In the genomic region with DNA sequence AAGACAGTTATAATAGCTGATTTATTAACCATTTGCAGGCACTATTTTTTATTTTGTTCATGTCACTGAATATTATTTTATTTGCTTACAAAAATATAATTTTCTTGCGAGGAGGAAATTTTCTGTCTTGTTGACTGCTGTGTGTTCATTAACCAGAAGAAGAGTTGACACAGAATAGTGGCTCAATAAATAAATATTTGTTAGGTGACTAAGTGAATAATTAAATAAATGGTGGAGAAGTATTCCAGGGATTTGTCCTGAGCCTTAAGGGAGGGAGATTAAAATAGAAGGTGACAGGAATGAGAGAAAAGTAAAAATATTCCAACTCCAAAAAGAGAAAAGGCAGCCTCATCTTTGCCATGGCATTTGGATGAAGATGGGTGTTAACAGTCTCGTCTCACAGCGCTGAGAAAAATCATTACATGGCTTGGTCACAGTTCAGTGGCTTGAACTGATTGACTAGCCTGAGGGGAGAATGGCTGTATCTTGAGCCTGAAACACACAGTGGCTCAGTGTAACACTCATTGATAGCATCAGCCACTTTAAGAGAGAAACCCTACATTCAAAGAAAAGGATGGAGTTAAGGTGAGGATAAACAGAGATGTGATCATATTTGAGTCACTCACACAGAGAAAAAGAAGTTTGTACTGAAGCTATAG, we compare ENCODE assay signal across 14 cellular contexts.
"Had no signal": no experiment of that assay in that cellular context is flagged by ENCODE, and none has a peak within 500 bp of the region (broad histone marks: within the 10 kb centered on the region; RNA-seq: fewer than 3 reads in every experiment).

No MANE protein-coding gene starts in this region.

- H3K9me3 ChIP-seq: breast epithelium, esophagus squamous epithelium, heart left ventricle had no signal

- H3K4me3 ChIP-seq: breast epithelium, dorsolateral prefrontal cortex, esophagus squamous epithelium, heart left ventricle had no signal

- H3K27me3 ChIP-seq: breast epithelium, dorsolateral prefrontal cortex, esophagus squamous epithelium, foreskin keratinocyte, heart left ventricle had no signal

- DNase-seq: activated CD4-positive, alpha-beta T cell treated with anti-CD3 and anti-CD28 coated beads for 4 hours; activated CD8-positive, alpha-beta memory T cell treated with anti-CD3 and anti-CD28 coated beads, Interleukin-2, amount 50 U/mL, for 48 hours; activated CD8-positive, alpha-beta T cell treated with anti-CD3 and anti-CD28 coated beads, Interleukin-2, amount 10 ng/mL, durations not matched to agents 7 days and 5 days; aorta; dorsolateral prefrontal cortex; esophagus squamous epithelium; foreskin keratinocyte; naive thymus-derived CD4-positive, alpha-beta T cell; stimulated activated CD4-positive, alpha-beta T cell treated with anti-CD3 and anti-CD28 coated beads, Interleukin-2, amount 100 ng/mL, for 24 hours; stimulated activated naive CD4-positive, alpha-beta T cell; substantia nigra had no signal

- H3K36me3 ChIP-seq: breast epithelium, esophagus squamous epithelium, heart left ventricle had no signal

- ATAC-seq: activated CD8-positive, alpha-beta T cell treated with anti-CD3 and anti-CD28 coated beads, Interleukin-2, amount 10 ng/mL, durations not matched to agents 7 days and 5 days; heart left ventricle; naive thymus-derived CD4-positive, alpha-beta T cell; sciatic nerve had no signal

- H3K27ac ChIP-seq: breast epithelium, dorsolateral prefrontal cortex, esophagus squamous epithelium, foreskin keratinocyte, heart left ventricle had no signal

- H3K4me1 ChIP-seq: breast epithelium, esophagus squamous epithelium, foreskin keratinocyte, heart left ventricle had no signal
